2 cellular contexts compared by ENCODE assay signal in genomic region chr12:123828120-123828519, GRCh38.
TF ChIP-seq lines count a peak whose summit lies in the region.

No MANE protein-coding gene starts in this region.

TF ChIP-seq in HEK293, 187 proteins besides CTCF, POLR2A, EP300 and RAD21 (continued from another document):
- TF ChIP-seq ZNF701 (tag by site-specific recombination; IDR thresholded peaks at IDR 0.05) (no peak), ZNF366 (tag by site-specific recombination; conservative IDR thresholded peaks at IDR 0.05) (no peak), ZBTB6 (tag by site-specific recombination; IDR thresholded peaks at IDR 0.05) (no peak), ZNF184 (tag by site-specific recombination; IDR thresholded peaks at IDR 0.05) (peak; percentile 70; the same call in 1 of the 2 replicates), ZNF830 (tag by site-specific recombination; IDR thresholded peaks at IDR 0.05; ENCODE audit: low read depth) (no peak), SP3 (tag by site-specific recombination; IDR thresholded peaks at IDR 0.05) (0 out of 2 replicates have a peak, but pooled peaks have one; percentile 13), ZBTB11 (tag by site-specific recombination; conservative IDR thresholded peaks at IDR 0.05; ENCODE audit: low read depth) (no peak), ZNF169 (tag by site-specific recombination; IDR thresholded peaks at IDR 0.05) (no peak), ZNF626 (tag by site-specific recombination; IDR thresholded peaks at IDR 0.05) (0 out of 2 replicates have a peak, but pooled peaks have one; percentile 45), GLIS1 (tag by site-specific recombination; IDR thresholded peaks at IDR 0.05) (no peak), ELK4 (IDR thresholded peaks at IDR 0.05; ENCODE audit: borderline replicate concordance, low read depth, low read length) (no peak), SETDB1 (IDR thresholded peaks at IDR 0.05; ENCODE audit: insufficient read length, low read length) (peak; percentile 95), GLIS2 (tag by site-specific recombination; IDR thresholded peaks at IDR 0.05) (no peak), ZNF362 (tag by site-specific recombination; IDR thresholded peaks at IDR 0.05) (no peak), GLI2 (tag by site-specific recombination; IDR thresholded peaks at IDR 0.05; ENCODE audit: borderline replicate concordance, low read depth) (no peak), ZNF202 (tag by site-specific recombination; IDR thresholded peaks at IDR 0.05; ENCODE audit: borderline replicate concordance) (no peak)

TF ChIP-seq in K562, 482 proteins besides CTCF, POLR2A, EP300 and RAD21 (continued from another document and continues in another):
- TF ChIP-seq CBX5 (IDR thresholded peaks at IDR 0.05; ENCODE audit: borderline replicate concordance, low read depth) (0 out of 2 replicates have a peak, but pooled peaks have one; percentile 43), ZBTB1 (CRISPR knock-in tag; IDR thresholded peaks at IDR 0.05; ENCODE audit: borderline replicate concordance, low read depth) (no peak), ZBTB49 (CRISPR knock-in tag; IDR thresholded peaks at IDR 0.05; ENCODE audit: borderline replicate concordance) (no peak), FOXA3 (CRISPR knock-in tag; conservative IDR thresholded peaks at IDR 0.05 in 1 of 2, IDR thresholded peaks at IDR 0.05 in 1 of 2) (no peak), KDM1A (IDR thresholded peaks at IDR 0.05) (no peak), JUNB (CRISPR knock-in tag; conservative IDR thresholded peaks at IDR 0.05) (no peak), STAT5A (IDR thresholded peaks at IDR 0.05; ENCODE audit: borderline replicate concordance, low read length) (no peak), PKNOX1 (IDR thresholded peaks at IDR 0.05) (no peak), ETV5 (CRISPR knock-in tag; IDR thresholded peaks at IDR 0.05; ENCODE audit: low read depth) (no peak), KDM4B (IDR thresholded peaks at IDR 0.05; ENCODE audit: borderline replicate concordance in 2 of 2, low read depth in 1 of 2) (no peak), DEAF1 (CRISPR knock-in tag; IDR thresholded peaks at IDR 0.05) (no peak), SIN3A (IDR thresholded peaks at IDR 0.05; ENCODE audit: borderline replicate concordance in 2 of 2, control insufficient read depth in 1 of 2, low read depth in 2 of 2, low read length in 2 of 2) (no peak), SMARCA5 (IDR thresholded peaks at IDR 0.05) (peak; percentile 31; the same call in 1 of the 2 replicates), RUNX1 (IDR thresholded peaks at IDR 0.05; ENCODE audit: low read depth) (no peak), RCOR1 (IDR thresholded peaks at IDR 0.05; ENCODE audit: borderline replicate concordance in 1 of 2, low read depth in 2 of 2, low read length in 2 of 2) (no peak), MTA2 (IDR thresholded peaks at IDR 0.05; ENCODE audit: low read depth) (no peak), TRIM24 (IDR thresholded peaks at IDR 0.05) (peak in 1 of 2 experiments; percentile 65; a peak in 2 of 4 replicates), ZNF197 (CRISPR knock-in tag; IDR thresholded peaks at IDR 0.05; ENCODE audit: low read depth) (no peak), HLTF (IDR thresholded peaks at IDR 0.05) (peak; percentile 100), POLR2B (IDR thresholded peaks at IDR 0.05; ENCODE audit: low read depth, partially characterized antibody) (no peak), E2F3 (CRISPR knock-in tag; IDR thresholded peaks at IDR 0.05) (no peak), CBX3 (IDR thresholded peaks at IDR 0.05; ENCODE audit: borderline replicate concordance in 1 of 2, low read length in 2 of 2) (peak in 1 of 2 experiments; percentile 95; a peak in 2 of 3 replicates), ZNF584 (CRISPR knock-in tag; IDR thresholded peaks at IDR 0.05; ENCODE audit: low read depth) (no peak), ZNF280A (IDR thresholded peaks at IDR 0.05; ENCODE audit: low read depth, partially characterized antibody) (peak; percentile 72), KLF16 (IDR thresholded peaks at IDR 0.05) (no peak), MIER1 (IDR thresholded peaks at IDR 0.05; ENCODE audit: low read depth) (no peak), STAT6 (CRISPR knock-in tag; IDR thresholded peaks at IDR 0.05) (no peak), ZNF407 (IDR thresholded peaks at IDR 0.05; ENCODE audit: low read depth) (no peak), TAL1 (IDR thresholded peaks at IDR 0.05) (no peak), BMI1 (IDR thresholded peaks at IDR 0.05; ENCODE audit: low read length) (no peak), CREB5 (CRISPR knock-in tag; IDR thresholded peaks at IDR 0.05) (no peak)
